In the genomic region with DNA sequence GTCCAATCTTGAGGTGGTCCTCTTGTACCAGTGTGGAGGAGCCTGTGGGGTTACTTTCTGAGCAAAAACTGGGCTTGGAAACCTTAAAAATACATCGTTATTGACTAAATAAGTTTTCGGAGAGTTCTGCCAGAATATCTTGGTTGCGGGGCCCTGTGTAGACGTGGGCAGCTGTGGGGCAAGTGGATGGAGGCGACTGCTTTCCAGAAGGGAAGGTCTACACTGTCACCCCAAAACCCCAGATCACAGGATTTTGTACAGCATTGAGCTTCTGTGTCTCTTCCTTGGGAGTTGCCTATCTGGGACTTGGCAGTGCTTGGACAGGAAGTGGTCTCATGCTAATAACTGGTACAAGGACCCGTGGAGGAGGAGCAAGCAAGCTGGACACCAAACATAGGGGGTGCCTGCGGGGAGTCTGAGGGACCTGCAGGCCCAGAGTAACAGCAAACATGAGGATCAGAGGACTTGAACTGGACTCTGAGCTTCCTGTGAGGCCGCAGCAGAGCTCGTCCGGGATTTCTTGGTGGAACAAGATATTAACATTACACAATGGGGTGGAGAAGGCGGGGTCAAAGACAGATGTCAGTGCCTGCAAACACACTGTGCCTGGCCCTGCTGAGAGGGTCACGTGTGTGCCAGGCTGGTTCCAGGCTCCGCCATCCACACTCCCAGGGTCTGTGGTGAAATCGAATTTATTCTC, we compare ENCODE assay signal across 1 cellular context.
A peak's percentile ranks its signal among the peaks of the same experiment; 100 is the strongest.
TF ChIP-seq lines count a peak whose summit lies in the region.

No MANE protein-coding gene starts in this region.

TF ChIP-seq in HepG2, 621 proteins besides CTCF, POLR2A, EP300 and RAD21 (continued from another document and continues in another):
- TF ChIP-seq, protein P1, sequence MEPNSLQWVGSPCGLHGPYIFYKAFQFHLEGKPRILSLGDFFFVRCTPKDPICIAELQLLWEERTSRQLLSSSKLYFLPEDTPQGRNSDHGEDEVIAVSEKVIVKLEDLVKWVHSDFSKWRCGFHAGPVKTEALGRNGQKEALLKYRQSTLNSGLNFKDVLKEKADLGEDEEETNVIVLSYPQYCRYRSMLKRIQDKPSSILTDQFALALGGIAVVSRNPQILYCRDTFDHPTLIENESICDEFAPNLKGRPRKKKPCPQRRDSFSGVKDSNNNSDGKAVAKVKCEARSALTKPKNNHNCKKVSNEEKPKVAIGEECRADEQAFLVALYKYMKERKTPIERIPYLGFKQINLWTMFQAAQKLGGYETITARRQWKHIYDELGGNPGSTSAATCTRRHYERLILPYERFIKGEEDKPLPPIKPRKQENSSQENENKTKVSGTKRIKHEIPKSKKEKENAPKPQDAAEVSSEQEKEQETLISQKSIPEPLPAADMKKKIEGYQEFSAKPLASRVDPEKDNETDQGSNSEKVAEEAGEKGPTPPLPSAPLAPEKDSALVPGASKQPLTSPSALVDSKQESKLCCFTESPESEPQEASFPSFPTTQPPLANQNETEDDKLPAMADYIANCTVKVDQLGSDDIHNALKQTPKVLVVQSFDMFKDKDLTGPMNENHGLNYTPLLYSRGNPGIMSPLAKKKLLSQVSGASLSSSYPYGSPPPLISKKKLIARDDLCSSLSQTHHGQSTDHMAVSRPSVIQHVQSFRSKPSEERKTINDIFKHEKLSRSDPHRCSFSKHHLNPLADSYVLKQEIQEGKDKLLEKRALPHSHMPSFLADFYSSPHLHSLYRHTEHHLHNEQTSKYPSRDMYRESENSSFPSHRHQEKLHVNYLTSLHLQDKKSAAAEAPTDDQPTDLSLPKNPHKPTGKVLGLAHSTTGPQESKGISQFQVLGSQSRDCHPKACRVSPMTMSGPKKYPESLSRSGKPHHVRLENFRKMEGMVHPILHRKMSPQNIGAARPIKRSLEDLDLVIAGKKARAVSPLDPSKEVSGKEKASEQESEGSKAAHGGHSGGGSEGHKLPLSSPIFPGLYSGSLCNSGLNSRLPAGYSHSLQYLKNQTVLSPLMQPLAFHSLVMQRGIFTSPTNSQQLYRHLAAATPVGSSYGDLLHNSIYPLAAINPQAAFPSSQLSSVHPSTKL (CRISPR knock-in tag; IDR thresholded peaks at IDR 0.05) = peak; percentile 99
- TF ChIP-seq NR2F6 (IDR thresholded peaks at IDR 0.05) (peak; percentile 76), NR2F6 (CRISPR knock-in tag; IDR thresholded peaks at IDR 0.05) (peak; percentile 89), KLF13 (CRISPR knock-in tag; IDR thresholded peaks at IDR 0.05) (no peak), ZNF253 (CRISPR knock-in tag; IDR thresholded peaks at IDR 0.05; ENCODE audit: borderline replicate concordance) (no peak), ZNF607 (CRISPR knock-in tag; IDR thresholded peaks at IDR 0.05; ENCODE audit: borderline replicate concordance) (no peak; the same call in 1 of the 2 replicates), ZNF256 (CRISPR knock-in tag; conservative IDR thresholded peaks at IDR 0.05) (no peak), SMARCC2 (IDR thresholded peaks at IDR 0.05) (no peak), ZNF446 (CRISPR knock-in tag; IDR thresholded peaks at IDR 0.05) (0 out of 2 replicates have a peak, but pooled peaks have one; percentile 41), HMG20A (CRISPR knock-in tag; IDR thresholded peaks at IDR 0.05; ENCODE audit: borderline replicate concordance) (peak; percentile 92), TCF7L2 (IDR thresholded peaks at IDR 0.05; ENCODE audit: low read depth, low read length) (0 out of 2 replicates have a peak, but pooled peaks have one; percentile 8), ZNF792 (CRISPR knock-in tag; IDR thresholded peaks at IDR 0.05) (peak; percentile 95), XRCC5 (optimal IDR thresholded peaks at IDR 0.05; ENCODE audit: low read length) (peak; percentile 83), RFX3 (CRISPR knock-in tag; IDR thresholded peaks at IDR 0.05) (no peak), ZMYM4 (CRISPR knock-in tag; IDR thresholded peaks at IDR 0.05) (peak; percentile 99), DMAP1 (CRISPR knock-in tag; IDR thresholded peaks at IDR 0.05) (0 out of 2 replicates have a peak, but pooled peaks have one; percentile 49), CHD4 (IDR thresholded peaks at IDR 0.05; ENCODE audit: borderline replicate concordance, low read length) (peak; percentile 96; the same call in 1 of the 2 replicates), KAT8 (CRISPR knock-in tag; IDR thresholded peaks at IDR 0.05) (peak; percentile 90), TAF15 (IDR thresholded peaks at IDR 0.05; ENCODE audit: low read depth, low read length, poor library complexity, severe bottlenecking) (no peak), ZSCAN25 (CRISPR knock-in tag; IDR thresholded peaks at IDR 0.05) (0 out of 2 replicates have a peak, but pooled peaks have one; percentile 32), HES4 (CRISPR knock-in tag; IDR thresholded peaks at IDR 0.05; ENCODE audit: borderline replicate concordance) (no peak), ZNF550 (CRISPR knock-in tag; IDR thresholded peaks at IDR 0.05; ENCODE audit: borderline replicate concordance) (0 out of 2 replicates have a peak, but pooled peaks have one; percentile 76), MAFF (IDR thresholded peaks at IDR 0.05; ENCODE audit: low read depth, low read length) (no peak), HNRNPH1 (optimal IDR thresholded peaks at IDR 0.05; ENCODE audit: low read depth, low read length) (peak; percentile 45), FOXC1 (CRISPR knock-in tag; IDR thresholded peaks at IDR 0.05; ENCODE audit: borderline replicate concordance) (peak; percentile 96), ZNF101 (CRISPR knock-in tag; IDR thresholded peaks at IDR 0.05; ENCODE audit: borderline replicate concordance, low read depth) (no peak)
- TF ChIP-seq, protein P2, sequence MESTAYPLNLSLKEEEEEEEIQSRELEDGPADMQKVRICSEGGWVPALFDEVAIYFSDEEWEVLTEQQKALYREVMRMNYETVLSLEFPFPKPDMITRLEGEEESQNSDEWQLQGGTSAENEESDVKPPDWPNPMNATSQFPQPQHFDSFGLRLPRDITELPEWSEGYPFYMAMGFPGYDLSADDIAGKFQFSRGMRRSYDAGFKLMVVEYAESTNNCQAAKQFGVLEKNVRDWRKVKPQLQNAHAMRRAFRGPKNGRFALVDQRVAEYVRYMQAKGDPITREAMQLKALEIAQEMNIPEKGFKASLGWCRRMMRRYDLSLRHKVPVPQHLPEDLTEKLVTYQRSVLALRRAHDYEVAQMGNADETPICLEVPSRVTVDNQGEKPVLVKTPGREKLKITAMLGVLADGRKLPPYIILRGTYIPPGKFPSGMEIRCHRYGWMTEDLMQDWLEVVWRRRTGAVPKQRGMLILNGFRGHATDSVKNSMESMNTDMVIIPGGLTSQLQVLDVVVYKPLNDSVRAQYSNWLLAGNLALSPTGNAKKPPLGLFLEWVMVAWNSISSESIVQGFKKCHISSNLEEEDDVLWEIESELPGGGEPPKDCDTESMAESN (CRISPR knock-in tag; conservative IDR thresholded peaks at IDR 0.05) = peak; percentile 84
- TF ChIP-seq, protein P3, sequence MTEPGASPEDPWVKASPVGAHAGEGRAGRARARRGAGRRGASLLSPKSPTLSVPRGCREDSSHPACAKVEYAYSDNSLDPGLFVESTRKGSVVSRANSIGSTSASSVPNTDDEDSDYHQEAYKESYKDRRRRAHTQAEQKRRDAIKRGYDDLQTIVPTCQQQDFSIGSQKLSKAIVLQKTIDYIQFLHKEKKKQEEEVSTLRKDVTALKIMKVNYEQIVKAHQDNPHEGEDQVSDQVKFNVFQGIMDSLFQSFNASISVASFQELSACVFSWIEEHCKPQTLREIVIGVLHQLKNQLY (CRISPR knock-in tag; IDR thresholded peaks at IDR 0.05) = peak; percentile 89
- TF ChIP-seq, protein P4, sequence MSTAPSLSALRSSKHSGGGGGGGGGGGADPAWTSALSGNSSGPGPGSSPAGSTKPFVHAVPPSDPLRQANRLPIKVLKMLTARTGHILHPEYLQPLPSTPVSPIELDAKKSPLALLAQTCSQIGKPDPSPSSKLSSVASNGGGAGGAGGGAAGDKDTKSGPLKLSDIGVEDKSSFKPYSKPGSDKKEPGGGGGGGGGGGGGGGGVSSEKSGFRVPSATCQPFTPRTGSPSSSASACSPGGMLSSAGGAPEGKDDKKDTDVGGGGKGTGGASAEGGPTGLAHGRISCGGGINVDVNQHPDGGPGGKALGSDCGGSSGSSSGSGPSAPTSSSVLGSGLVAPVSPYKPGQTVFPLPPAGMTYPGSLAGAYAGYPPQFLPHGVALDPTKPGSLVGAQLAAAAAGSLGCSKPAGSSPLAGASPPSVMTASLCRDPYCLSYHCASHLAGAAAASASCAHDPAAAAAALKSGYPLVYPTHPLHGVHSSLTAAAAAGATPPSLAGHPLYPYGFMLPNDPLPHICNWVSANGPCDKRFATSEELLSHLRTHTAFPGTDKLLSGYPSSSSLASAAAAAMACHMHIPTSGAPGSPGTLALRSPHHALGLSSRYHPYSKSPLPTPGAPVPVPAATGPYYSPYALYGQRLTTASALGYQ (CRISPR knock-in tag; IDR thresholded peaks at IDR 0.05) = peak; percentile 82; the same call in 1 of the 2 replicates
- TF ChIP-seq, protein P5, sequence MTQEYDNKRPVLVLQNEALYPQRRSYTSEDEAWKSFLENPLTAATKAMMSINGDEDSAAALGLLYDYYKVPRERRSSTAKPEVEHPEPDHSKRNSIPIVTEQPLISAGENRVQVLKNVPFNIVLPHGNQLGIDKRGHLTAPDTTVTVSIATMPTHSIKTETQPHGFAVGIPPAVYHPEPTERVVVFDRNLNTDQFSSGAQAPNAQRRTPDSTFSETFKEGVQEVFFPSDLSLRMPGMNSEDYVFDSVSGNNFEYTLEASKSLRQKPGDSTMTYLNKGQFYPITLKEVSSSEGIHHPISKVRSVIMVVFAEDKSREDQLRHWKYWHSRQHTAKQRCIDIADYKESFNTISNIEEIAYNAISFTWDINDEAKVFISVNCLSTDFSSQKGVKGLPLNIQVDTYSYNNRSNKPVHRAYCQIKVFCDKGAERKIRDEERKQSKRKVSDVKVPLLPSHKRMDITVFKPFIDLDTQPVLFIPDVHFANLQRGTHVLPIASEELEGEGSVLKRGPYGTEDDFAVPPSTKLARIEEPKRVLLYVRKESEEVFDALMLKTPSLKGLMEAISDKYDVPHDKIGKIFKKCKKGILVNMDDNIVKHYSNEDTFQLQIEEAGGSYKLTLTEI (CRISPR knock-in tag; conservative IDR thresholded peaks at IDR 0.05) = no peak
- TF ChIP-seq, protein P6, sequence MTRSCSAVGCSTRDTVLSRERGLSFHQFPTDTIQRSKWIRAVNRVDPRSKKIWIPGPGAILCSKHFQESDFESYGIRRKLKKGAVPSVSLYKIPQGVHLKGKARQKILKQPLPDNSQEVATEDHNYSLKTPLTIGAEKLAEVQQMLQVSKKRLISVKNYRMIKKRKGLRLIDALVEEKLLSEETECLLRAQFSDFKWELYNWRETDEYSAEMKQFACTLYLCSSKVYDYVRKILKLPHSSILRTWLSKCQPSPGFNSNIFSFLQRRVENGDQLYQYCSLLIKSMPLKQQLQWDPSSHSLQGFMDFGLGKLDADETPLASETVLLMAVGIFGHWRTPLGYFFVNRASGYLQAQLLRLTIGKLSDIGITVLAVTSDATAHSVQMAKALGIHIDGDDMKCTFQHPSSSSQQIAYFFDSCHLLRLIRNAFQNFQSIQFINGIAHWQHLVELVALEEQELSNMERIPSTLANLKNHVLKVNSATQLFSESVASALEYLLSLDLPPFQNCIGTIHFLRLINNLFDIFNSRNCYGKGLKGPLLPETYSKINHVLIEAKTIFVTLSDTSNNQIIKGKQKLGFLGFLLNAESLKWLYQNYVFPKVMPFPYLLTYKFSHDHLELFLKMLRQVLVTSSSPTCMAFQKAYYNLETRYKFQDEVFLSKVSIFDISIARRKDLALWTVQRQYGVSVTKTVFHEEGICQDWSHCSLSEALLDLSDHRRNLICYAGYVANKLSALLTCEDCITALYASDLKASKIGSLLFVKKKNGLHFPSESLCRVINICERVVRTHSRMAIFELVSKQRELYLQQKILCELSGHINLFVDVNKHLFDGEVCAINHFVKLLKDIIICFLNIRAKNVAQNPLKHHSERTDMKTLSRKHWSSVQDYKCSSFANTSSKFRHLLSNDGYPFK (CRISPR knock-in tag; IDR thresholded peaks at IDR 0.05; ENCODE audit: borderline replicate concordance) = peak; percentile 53; the same call in 1 of the 2 replicates
- TF ChIP-seq, protein P7, sequence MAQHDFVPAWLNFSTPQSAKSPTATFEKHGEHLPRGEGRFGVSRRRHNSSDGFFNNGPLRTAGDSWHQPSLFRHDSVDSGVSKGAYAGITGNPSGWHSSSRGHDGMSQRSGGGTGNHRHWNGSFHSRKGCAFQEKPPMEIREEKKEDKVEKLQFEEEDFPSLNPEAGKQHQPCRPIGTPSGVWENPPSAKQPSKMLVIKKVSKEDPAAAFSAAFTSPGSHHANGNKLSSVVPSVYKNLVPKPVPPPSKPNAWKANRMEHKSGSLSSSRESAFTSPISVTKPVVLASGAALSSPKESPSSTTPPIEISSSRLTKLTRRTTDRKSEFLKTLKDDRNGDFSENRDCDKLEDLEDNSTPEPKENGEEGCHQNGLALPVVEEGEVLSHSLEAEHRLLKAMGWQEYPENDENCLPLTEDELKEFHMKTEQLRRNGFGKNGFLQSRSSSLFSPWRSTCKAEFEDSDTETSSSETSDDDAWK (CRISPR knock-in tag; IDR thresholded peaks at IDR 0.05) = no peak
- TF ChIP-seq, protein P8, sequence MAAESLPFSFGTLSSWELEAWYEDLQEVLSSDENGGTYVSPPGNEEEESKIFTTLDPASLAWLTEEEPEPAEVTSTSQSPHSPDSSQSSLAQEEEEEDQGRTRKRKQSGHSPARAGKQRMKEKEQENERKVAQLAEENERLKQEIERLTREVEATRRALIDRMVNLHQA (CRISPR knock-in tag; IDR thresholded peaks at IDR 0.05) = no peak
- TF ChIP-seq, protein P9, sequence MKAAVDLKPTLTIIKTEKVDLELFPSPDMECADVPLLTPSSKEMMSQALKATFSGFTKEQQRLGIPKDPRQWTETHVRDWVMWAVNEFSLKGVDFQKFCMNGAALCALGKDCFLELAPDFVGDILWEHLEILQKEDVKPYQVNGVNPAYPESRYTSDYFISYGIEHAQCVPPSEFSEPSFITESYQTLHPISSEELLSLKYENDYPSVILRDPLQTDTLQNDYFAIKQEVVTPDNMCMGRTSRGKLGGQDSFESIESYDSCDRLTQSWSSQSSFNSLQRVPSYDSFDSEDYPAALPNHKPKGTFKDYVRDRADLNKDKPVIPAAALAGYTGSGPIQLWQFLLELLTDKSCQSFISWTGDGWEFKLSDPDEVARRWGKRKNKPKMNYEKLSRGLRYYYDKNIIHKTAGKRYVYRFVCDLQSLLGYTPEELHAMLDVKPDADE (CRISPR knock-in tag; IDR thresholded peaks at IDR 0.05) = no peak
- TF ChIP-seq, protein P10, sequence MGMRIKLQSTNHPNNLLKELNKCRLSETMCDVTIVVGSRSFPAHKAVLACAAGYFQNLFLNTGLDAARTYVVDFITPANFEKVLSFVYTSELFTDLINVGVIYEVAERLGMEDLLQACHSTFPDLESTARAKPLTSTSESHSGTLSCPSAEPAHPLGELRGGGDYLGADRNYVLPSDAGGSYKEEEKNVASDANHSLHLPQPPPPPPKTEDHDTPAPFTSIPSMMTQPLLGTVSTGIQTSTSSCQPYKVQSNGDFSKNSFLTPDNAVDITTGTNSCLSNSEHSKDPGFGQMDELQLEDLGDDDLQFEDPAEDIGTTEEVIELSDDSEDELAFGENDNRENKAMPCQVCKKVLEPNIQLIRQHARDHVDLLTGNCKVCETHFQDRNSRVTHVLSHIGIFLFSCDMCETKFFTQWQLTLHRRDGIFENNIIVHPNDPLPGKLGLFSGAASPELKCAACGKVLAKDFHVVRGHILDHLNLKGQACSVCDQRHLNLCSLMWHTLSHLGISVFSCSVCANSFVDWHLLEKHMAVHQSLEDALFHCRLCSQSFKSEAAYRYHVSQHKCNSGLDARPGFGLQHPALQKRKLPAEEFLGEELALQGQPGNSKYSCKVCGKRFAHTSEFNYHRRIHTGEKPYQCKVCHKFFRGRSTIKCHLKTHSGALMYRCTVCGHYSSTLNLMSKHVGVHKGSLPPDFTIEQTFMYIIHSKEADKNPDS (CRISPR knock-in tag; IDR thresholded peaks at IDR 0.05) = peak; percentile 98
- TF ChIP-seq, protein P11, sequence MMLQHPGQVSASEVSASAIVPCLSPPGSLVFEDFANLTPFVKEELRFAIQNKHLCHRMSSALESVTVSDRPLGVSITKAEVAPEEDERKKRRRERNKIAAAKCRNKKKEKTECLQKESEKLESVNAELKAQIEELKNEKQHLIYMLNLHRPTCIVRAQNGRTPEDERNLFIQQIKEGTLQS (CRISPR knock-in tag; IDR thresholded peaks at IDR 0.05) = 0 out of 2 replicates have a peak, but pooled peaks have one; percentile 17
